15 cellular contexts compared by ENCODE assay signal in the genomic region with DNA sequence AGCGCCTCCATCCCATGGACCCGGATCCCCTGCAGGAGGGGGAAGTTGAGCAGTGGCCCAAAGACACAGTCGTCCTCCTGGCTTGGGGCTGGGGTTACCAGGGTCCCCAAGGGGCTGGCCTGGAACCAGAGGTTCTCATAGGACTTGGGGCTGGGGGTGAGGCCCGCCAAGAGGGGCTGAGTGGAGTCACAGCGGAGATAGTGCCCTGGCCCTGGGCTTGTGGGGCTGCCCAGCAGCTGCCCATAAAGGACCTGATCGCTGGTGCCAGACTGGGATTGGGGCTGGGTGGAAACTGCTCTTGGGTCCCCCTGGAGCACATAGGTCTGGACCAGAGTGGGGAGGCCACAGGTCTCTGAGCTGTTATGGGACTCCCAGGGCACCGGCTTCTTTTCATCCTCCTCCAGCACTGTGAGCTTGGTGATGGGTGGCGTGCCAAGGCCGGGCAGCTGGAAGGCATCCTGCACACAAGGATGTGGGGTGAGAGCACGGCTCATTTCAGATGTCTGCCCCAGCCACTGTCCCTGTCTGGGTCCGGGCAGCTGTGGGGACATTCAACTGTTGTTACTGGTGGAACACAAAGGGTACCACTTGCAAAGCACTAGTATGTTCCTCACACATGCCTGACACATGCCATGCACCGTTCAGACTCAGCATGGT. TPM values are rescaled to one million over a fixed set of nuclear protein-coding genes. Genes with fewer than 3 reads are reported as not detected.
"Had no signal": no experiment of that assay in that cellular context is flagged by ENCODE, and none has a peak within 500 bp of the region (broad histone marks: within the 10 kb centered on the region; RNA-seq: fewer than 3 reads in every experiment).

No MANE protein-coding gene starts in this region.

- H3K36me3 ChIP-seq: right lobe of liver had no signal

- H3K4me3 Mint-ChIP-seq: activated T-cell treated with anti-CD3 and anti-CD28 coated beads, Interleukin-2, amount 50 U/mL, for 72 hours had no signal

- H3K9me3 Mint-ChIP-seq: activated T-cell treated with anti-CD3 and anti-CD28 coated beads, Interleukin-2, amount 50 U/mL, for 72 hours had no signal

- H3K27ac Mint-ChIP-seq: activated T-cell treated with anti-CD3 and anti-CD28 coated beads, Interleukin-2, amount 50 U/mL, for 72 hours had no signal

- H3K9me3 ChIP-seq: esophagus muscularis mucosa, psoas muscle, right lobe of liver, suprapubic skin, upper lobe of left lung had no signal

- ATAC-seq: activated CD4-positive, CD25-positive, alpha-beta regulatory T cell treated with anti-CD3 and anti-CD28 coated beads, Interleukin-2, amount 50 U/mL, for 24 hours; activated T-cell treated with anti-CD3 and anti-CD28 coated beads, Interleukin-2, amount 50 U/mL, for 72 hours; foreskin keratinocyte; left lobe of liver; psoas muscle; right lobe of liver; stimulated activated naive CD8-positive, alpha-beta T cell treated with anti-CD3 and anti-CD28 coated beads, Interleukin-15, Interleukin-2, amounts not matched to agents 100 U/mL and 50 U/mL, for 24 hours had no signal

- H3K4me3 ChIP-seq: esophagus muscularis mucosa, psoas muscle, right lobe of liver, suprapubic skin, upper lobe of left lung had no signal

- DNase-seq: activated CD4-positive, alpha-beta T cell treated with anti-CD3 and anti-CD28 coated beads, Interleukin-2, amount 50 U/mL, for 48 hours; activated CD8-positive, alpha-beta memory T cell treated with anti-CD3 and anti-CD28 coated beads, Interleukin-2, amount 50 U/mL, for 4 hours; activated T-cell treated with anti-CD3 and anti-CD28 coated beads, Interleukin-2, amount 50 U/mL, for 72 hours; aorta; mammary epithelial cell; psoas muscle; right lobe of liver; stimulated activated CD4-positive, alpha-beta T cell treated with anti-CD3 and anti-CD28 coated beads, Interleukin-2, amount 100 ng/mL, for 24 hours; stimulated activated naive CD8-positive, alpha-beta T cell treated with anti-CD3 and anti-CD28 coated beads, Interleukin-15, Interleukin-2, amounts not matched to agents 100 U/mL and 50 U/mL, for 24 hours had no signal

- H3K27ac ChIP-seq: esophagus muscularis mucosa, foreskin keratinocyte, psoas muscle, right lobe of liver, suprapubic skin had no signal

- H3K27me3 ChIP-seq: esophagus muscularis mucosa, foreskin keratinocyte, right lobe of liver, suprapubic skin, upper lobe of left lung had no signal

RNA-seq across cellular contexts. Expression of a gene that starts 16.2 kb away (rescaled TPM):
- total RNA-seq: foreskin keratinocyte, mammary epithelial cell had no signal
- polyA plus RNA-seq: foreskin keratinocyte, mammary epithelial cell had no signal
